Comparison of ENCODE assay signal across 35 cellular contexts in genomic region chr12:68901551-68901950, GRCh38.
"Had no signal": no experiment of that assay in that cellular context is flagged by ENCODE, and none has a peak within 500 bp of the region (broad histone marks: within the 10 kb centered on the region; RNA-seq: fewer than 3 reads in every experiment).

No MANE protein-coding gene starts in this region.

- H3K4me1 ChIP-seq: breast epithelium, colonic mucosa had no signal

- H3K27me3 Mint-ChIP-seq: activated B cell treated with CpG ODN at 0.5 μM for 24 hours; activated naive CD4-positive, alpha-beta T cell treated with anti-CD3 and anti-CD28 coated beads, Interleukin-2, amount 50 U/mL, for 24 hours; activated naive CD8-positive, alpha-beta T cell treated with anti-CD3 and anti-CD28 coated beads, Interleukin-2, amount 50 U/mL, for 24 hours; T-helper 17 cell had no signal

- H3K9me3 ChIP-seq: adrenal gland, breast epithelium, colonic mucosa had no signal

- H3K27ac ChIP-seq: adrenal gland, breast epithelium, cardiac muscle cell, colonic mucosa, WERI-Rb-1 had no signal

- H3K4me3 Mint-ChIP-seq: activated B cell treated with CpG ODN at 0.5 μM for 24 hours; activated CD8-positive, alpha-beta memory T cell treated with anti-CD3 and anti-CD28 coated beads, Interleukin-2, amount 10 ng/mL, durations not matched to agents 7 days and 5 days; activated CD8-positive, alpha-beta T cell treated with anti-CD3 and anti-CD28 coated beads, Interleukin-2, amount 10 ng/mL, durations not matched to agents 7 days and 5 days; activated naive CD4-positive, alpha-beta T cell treated with anti-CD3 and anti-CD28 coated beads for 36 hours; activated naive CD4-positive, alpha-beta T cell treated with anti-CD3 and anti-CD28 coated beads, Interleukin-2, amount 50 U/mL, for 24 hours; activated naive CD8-positive, alpha-beta T cell treated with anti-CD3 and anti-CD28 coated beads for 36 hours; activated naive CD8-positive, alpha-beta T cell treated with anti-CD3 and anti-CD28 coated beads, Interleukin-2, amount 50 U/mL, for 24 hours; activated T-helper 1 cell treated with anti-CD3 and anti-CD28 coated beads, Interleukin-12 subunit alpha, Interleukin-12 subunit beta, Interleukin-2, Interleukin-4 antibody, amounts not matched to agents 30 ng/mL and 10 ng/mL and 1 ng/mL, durations not matched to agents 14 hours and 24 hours and 36 hours; brain; endodermal cell; T-helper 17 cell; T-helper 2 cell treated with Interferon-gamma antibody and Interleukin-4, amounts not matched to agents 5 μg/mL and 100 μg/mL, for 36 hours had no signal

- H3K36me3 Mint-ChIP-seq: activated CD8-positive, alpha-beta memory T cell treated with anti-CD3 and anti-CD28 coated beads, Interleukin-2, amount 10 ng/mL, durations not matched to agents 7 days and 5 days; activated naive CD8-positive, alpha-beta T cell treated with anti-CD3 and anti-CD28 coated beads for 36 hours; brain had no signal

- H3K9me3 Mint-ChIP-seq: activated B cell treated with CpG ODN at 0.5 μM for 24 hours; activated naive CD4-positive, alpha-beta T cell treated with anti-CD3 and anti-CD28 coated beads for 36 hours; activated naive CD4-positive, alpha-beta T cell treated with anti-CD3 and anti-CD28 coated beads, Interleukin-2, amount 50 U/mL, for 24 hours; activated naive CD8-positive, alpha-beta T cell treated with anti-CD3 and anti-CD28 coated beads for 36 hours; activated naive CD8-positive, alpha-beta T cell treated with anti-CD3 and anti-CD28 coated beads, Interleukin-2, amount 50 U/mL, for 24 hours; activated T-helper 1 cell treated with anti-CD3 and anti-CD28 coated beads, Interleukin-12 subunit alpha, Interleukin-12 subunit beta, Interleukin-2, Interleukin-4 antibody, amounts not matched to agents 30 ng/mL and 10 ng/mL and 1 ng/mL, durations not matched to agents 14 hours and 24 hours and 36 hours; activated T-helper 2 cell treated with anti-CD3 and anti-CD28 coated beads, Interferon-gamma antibody, Interleukin-2, Interleukin-4, amounts not matched to agents 10 μg/mL and 5 μg/mL and 100 μg/mL, durations not matched to agents 14 hours and 24 hours and 36 hours; endodermal cell; T-helper 2 cell treated with Interferon-gamma antibody and Interleukin-4, amounts not matched to agents 5 μg/mL and 100 μg/mL, for 36 hours had no signal

- H3K27ac Mint-ChIP-seq: activated B cell treated with CpG ODN at 0.5 μM for 24 hours; activated CD8-positive, alpha-beta memory T cell treated with anti-CD3 and anti-CD28 coated beads, Interleukin-2, amount 10 ng/mL, durations not matched to agents 7 days and 5 days; activated CD8-positive, alpha-beta T cell treated with anti-CD3 and anti-CD28 coated beads, Interleukin-2, amount 10 ng/mL, durations not matched to agents 7 days and 5 days; activated naive CD4-positive, alpha-beta T cell treated with anti-CD3 and anti-CD28 coated beads for 36 hours; activated naive CD4-positive, alpha-beta T cell treated with anti-CD3 and anti-CD28 coated beads, Interleukin-2, amount 50 U/mL, for 24 hours; activated naive CD8-positive, alpha-beta T cell treated with anti-CD3 and anti-CD28 coated beads for 36 hours; activated naive CD8-positive, alpha-beta T cell treated with anti-CD3 and anti-CD28 coated beads, Interleukin-2, amount 50 U/mL, for 24 hours; activated T-helper 1 cell treated with anti-CD3 and anti-CD28 coated beads, Interleukin-12 subunit alpha, Interleukin-12 subunit beta, Interleukin-2, Interleukin-4 antibody, amounts not matched to agents 30 ng/mL and 10 ng/mL and 1 ng/mL, durations not matched to agents 14 hours and 24 hours and 36 hours; activated T-helper 2 cell treated with anti-CD3 and anti-CD28 coated beads, Interferon-gamma antibody, Interleukin-2, Interleukin-4, amounts not matched to agents 10 μg/mL and 5 μg/mL and 100 μg/mL, durations not matched to agents 14 hours and 24 hours and 36 hours; brain; endodermal cell; T-helper 17 cell; T-helper 2 cell treated with Interferon-gamma antibody and Interleukin-4, amounts not matched to agents 5 μg/mL and 100 μg/mL, for 36 hours had no signal

- ATAC-seq: activated CD4-positive, CD25-positive, alpha-beta regulatory T cell treated with anti-CD3 and anti-CD28 coated beads, Interleukin-2, amount 50 U/mL, for 24 hours; activated CD8-positive, alpha-beta memory T cell treated with anti-CD3 and anti-CD28 coated beads, Interleukin-2, amount 10 ng/mL, durations not matched to agents 7 days and 5 days; activated CD8-positive, alpha-beta T cell treated with anti-CD3 and anti-CD28 coated beads, Interleukin-2, amount 10 ng/mL, durations not matched to agents 7 days and 5 days; activated naive CD8-positive, alpha-beta T cell treated with anti-CD3 and anti-CD28 coated beads, Interleukin-2, amount 50 U/mL, for 24 hours; esophagus mucosa; T-helper 17 cell had no signal

- H3K4me3 ChIP-seq: adrenal gland, breast epithelium, cardiac muscle cell, colonic mucosa had no signal

- DNase-seq: activated B cell treated with CpG ODN at 0.5 μM for 24 hours; activated CD4-positive, alpha-beta T cell treated with anti-CD3 and anti-CD28 coated beads for 48 hours; activated CD4-positive, alpha-beta T cell treated with anti-CD3 and anti-CD28 coated beads, Interleukin-2, amount 50 U/mL, for 1 hour; activated CD4-positive, alpha-beta T cell treated with anti-CD3 and anti-CD28 coated beads, Interleukin-2, amount 50 U/mL, for 48 hours; activated CD8-positive, alpha-beta memory T cell treated with anti-CD3 and anti-CD28 coated beads, Interleukin-2, amount 10 ng/mL, durations not matched to agents 7 days and 5 days; activated CD8-positive, alpha-beta memory T cell treated with anti-CD3 and anti-CD28 coated beads, Interleukin-2, amount 50 U/mL, for 4 hours; activated CD8-positive, alpha-beta T cell treated with anti-CD3 and anti-CD28 coated beads, Interleukin-2, amount 10 ng/mL, durations not matched to agents 7 days and 5 days; activated effector memory CD4-positive, alpha-beta T cell treated with anti-CD3 and anti-CD28 coated beads, Interleukin-2, amount 50 U/mL, for 16 hours; activated naive CD4-positive, alpha-beta T cell treated with anti-CD3 and anti-CD28 coated beads for 36 hours; activated naive CD8-positive, alpha-beta T cell treated with anti-CD3 and anti-CD28 coated beads for 36 hours; activated naive CD8-positive, alpha-beta T cell treated with anti-CD3 and anti-CD28 coated beads, Interleukin-2, amount 50 U/mL, for 24 hours; activated T-cell treated with anti-CD3 and anti-CD28 coated beads, Interleukin-2, amount 50 U/mL, for 1 hour; activated T-cell treated with anti-CD3 and anti-CD28 coated beads, Interleukin-2, amount 50 U/mL, for 48 hours; adrenal gland; amygdala; aorta; central memory CD4-positive, alpha-beta T cell; cerebellar nuclear complex; colonic mucosa; effector memory CD4-positive, alpha-beta T cell; foreskin fibroblast; T-helper 1 cell; T-helper 17 cell; T1000; WERI-Rb-1 had no signal

- H3K36me3 ChIP-seq: adrenal gland, breast epithelium, cardiac muscle cell, colonic mucosa, WERI-Rb-1 had no signal

- H3K4me1 Mint-ChIP-seq: activated CD8-positive, alpha-beta memory T cell treated with anti-CD3 and anti-CD28 coated beads, Interleukin-2, amount 10 ng/mL, durations not matched to agents 7 days and 5 days; activated naive CD8-positive, alpha-beta T cell treated with anti-CD3 and anti-CD28 coated beads for 36 hours; brain; endodermal cell had no signal

- H3K27me3 ChIP-seq: adrenal gland, breast epithelium, cardiac muscle cell, colonic mucosa had no signal
